ENCODE assay signal across 11 cellular contexts in the genomic region with DNA sequence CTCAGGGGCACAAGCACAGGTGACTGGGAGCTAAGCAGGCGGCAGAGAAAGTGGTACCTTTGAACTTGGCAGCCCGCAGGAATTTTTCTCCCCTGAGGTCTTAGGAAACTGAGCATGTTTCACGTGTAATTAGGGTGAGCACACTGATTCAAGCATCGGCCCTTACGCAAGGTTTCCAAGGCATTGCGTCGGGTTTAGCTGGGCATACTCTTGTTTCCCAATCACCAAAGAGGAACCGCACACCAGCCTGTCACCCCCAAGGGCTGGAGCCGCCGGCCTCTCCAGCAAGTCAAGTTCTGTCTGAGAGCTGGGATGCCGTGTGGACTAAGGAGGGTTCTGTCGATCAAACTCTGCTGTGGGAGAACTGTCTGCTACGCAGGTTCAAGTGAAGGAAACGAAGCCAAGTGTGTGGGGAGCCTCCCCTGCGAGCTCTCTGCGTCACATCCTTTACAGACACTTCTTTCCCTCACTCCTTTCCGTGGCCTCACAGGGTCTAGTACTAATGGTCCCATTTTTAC. TPM values are rescaled to one million over a fixed set of nuclear protein-coding genes. Genes with fewer than 3 reads are reported as not detected.
DNase-seq lines count a peak whose midpoint lies in the region; ATAC-seq and TF ChIP-seq lines count a peak whose summit lies in the region.
"Had no signal": no experiment of that assay in that cellular context is flagged by ENCODE, and none has a peak within 500 bp of the region (broad histone marks: within the 10 kb centered on the region; RNA-seq: fewer than 3 reads in every experiment).

No MANE protein-coding gene starts in this region.

- ATAC-seq in HG03442 (IDR thresholded peaks at IDR 0.05; ENCODE audit: unreplicated experiment), result no peak

- H2AFZ ChIP-seq in ACC112 (ENCODE audit: low read length, unreplicated experiment), result no peak overlapping the region

- CTCF ChIA-PET in RWPE1 (lab: Yijun Ruan, JAX), result interaction anchor here (0.5 to 1.9 kb wide), 6 partner anchors 26 to 298 kb away, joined by 3 to 7 read pairs (median 3); a partner anchor contains a TSS

- H3K79me2 ChIP-seq in ACC112 (ENCODE audit: control insufficient read depth, insufficient read depth, low read length, unreplicated experiment), result peaks cover 54% of the 10 kb centered on the region

- peaks cover 45% of the 10 kb centered on the region for H3K36me3 Mint-ChIP-seq in nephron progenitor cell (ENCODE audit: low read depth)

- no peak overlapping the region for H3K4me3 Mint-ChIP-seq in nephron progenitor cell
- H3K4me3 Mint-ChIP-seq: activated naive CD8-positive, alpha-beta T cell; B cell had no signal

- peaks cover 33% of the 10 kb centered on the region for H3K4me1 ChIP-seq in ACC112 (ENCODE audit: control insufficient read depth, insufficient read depth, low read length, unreplicated experiment)

- POLR2A ChIA-PET in RWPE1 (lab: Yijun Ruan, JAX; ENCODE audit: low non-redundant PET), result no interaction called here

- peaks cover 35% of the 10 kb centered on the region for H3K4me1 Mint-ChIP-seq in nephron progenitor cell

- H3K27me3 Mint-ChIP-seq in nephron progenitor cell (ENCODE audit: low read depth, poor library complexity), result no peaks in the 10 kb centered on the region
- H3K27me3 Mint-ChIP-seq: activated naive CD8-positive, alpha-beta T cell; B cell had no signal

- DNase-seq in RWPE1 (ENCODE audit: low spot score) (peak; percentile 82), fibroblast of mammary gland (ENCODE audit: low read depth) (peak; percentile 98), nephron progenitor cell (no peak), ureter (ENCODE audit: low spot score) (no peak), DMS153 treated with DMSO at 0.1 percent for 48 hours (lab: John Stamatoyannopoulos, UW; ENCODE audit: unreplicated experiment) (no peak)
- DNase-seq in activated CD4-positive, CD25-positive, alpha-beta regulatory T cell (lab: John Stamatoyannopoulos, UW), result no peak
- DNase-seq: HCEC 1CT had no signal

- H3K9me3 Mint-ChIP-seq in nephron progenitor cell, result peaks cover 9% of the 10 kb centered on the region

- H3K4me3 ChIP-seq in ACC112 (ENCODE audit: low read depth, low read length) (no peak overlapping the region), fibroblast of mammary gland (ENCODE audit: control insufficient read depth, low read depth, low read length) (no peak overlapping the region)

- H3K27me3 ChIP-seq in ACC112 (ENCODE audit: insufficient read depth, low read length), result no peaks in the 10 kb centered on the region

- peak overlapping the region; percentile 47 for H3K27ac Mint-ChIP-seq in nephron progenitor cell
- H3K27ac Mint-ChIP-seq: activated naive CD8-positive, alpha-beta T cell; B cell had no signal

- H3K27ac ChIP-seq in ACC112 (ENCODE audit: low read depth, low read length) (peak overlapping the region; percentile 40), RWPE1 (peak overlapping the region; percentile 79)

- TF ChIP-seq CTCF in RWPE1 (conservative IDR thresholded peaks at IDR 0.05; ENCODE audit: low read depth) (no peak), fibroblast of mammary gland (conservative IDR thresholded peaks at IDR 0.05; ENCODE audit: control insufficient read depth, insufficient read depth, low read depth, low read length) (no peak), nephron progenitor cell (IDR thresholded peaks at IDR 0.05) (no peak)

- peaks cover 14% of the 10 kb centered on the region; the same call in 1 of the 2 replicates for H3K36me3 ChIP-seq in ACC112 (ENCODE audit: insufficient read depth, low read length)

RNA-seq across cellular contexts. Expression of a gene that starts 53.0 kb away (rescaled TPM):
- 140 TPM for total RNA-seq in ureter

Comparison
In these comparisons a context has a peak if more than half of its experiments do, and no peak if none do; other contexts are left out.
1. DNase-seq: peak in RWPE1 (single experiment) and fibroblast of mammary gland (single experiment); none in nephron progenitor cell (single experiment), ureter (single experiment), DMS153 treated with DMSO at 0.1 percent for 48 hours (single experiment) and activated CD4-positive, CD25-positive, alpha-beta regulatory T cell (0 of 4).